ENCODE assay signal across 1 cellular context in the genomic region with DNA sequence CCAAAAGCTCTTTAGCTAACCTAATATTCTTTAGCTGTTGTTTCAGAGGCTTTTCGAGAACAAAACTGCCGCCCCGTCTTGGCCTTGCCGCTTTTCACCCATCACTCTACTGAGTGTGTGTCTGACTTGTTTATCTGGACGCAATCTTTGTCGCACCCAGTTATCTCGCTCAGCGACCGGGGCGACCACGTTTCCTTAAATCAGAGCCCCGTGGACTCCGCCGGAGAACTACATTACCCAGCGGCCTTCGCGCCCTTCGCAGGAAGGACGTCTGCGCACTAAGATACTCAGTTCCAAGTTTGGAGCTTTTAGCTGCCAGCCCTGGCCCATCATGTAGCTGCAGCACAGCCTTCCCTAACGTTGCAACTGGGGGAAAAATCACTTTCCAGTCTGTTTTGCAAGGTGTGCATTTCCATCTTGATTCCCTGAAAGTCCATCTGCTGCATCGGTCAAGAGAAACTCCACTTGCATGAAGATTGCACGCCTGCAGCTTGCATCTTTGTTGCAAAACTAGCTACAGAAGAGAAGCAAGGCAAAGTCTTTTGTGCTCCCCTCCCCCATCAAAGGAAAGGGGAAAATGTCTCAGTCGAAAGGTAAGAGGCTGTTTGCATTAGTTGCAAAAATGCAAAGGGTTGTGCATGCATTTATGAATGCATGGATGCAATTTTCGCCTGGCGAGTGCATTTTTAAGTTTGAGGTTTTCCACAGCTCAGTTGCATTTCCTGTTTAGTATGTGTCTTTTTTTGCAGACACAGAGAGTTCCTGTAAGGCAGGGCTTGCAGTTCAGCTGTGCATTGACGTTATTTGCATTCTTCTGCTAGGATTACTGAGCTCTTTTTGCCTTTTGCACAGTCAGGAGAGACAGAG.
TF ChIP-seq lines count a peak whose summit lies in the region.

A gene (plus strand): TSS at position 290 of the 867 bp plus-strand sequence. CDS start 288 bp downstream, at position 578.

TF ChIP-seq in HepG2, 621 proteins besides CTCF, POLR2A, EP300 and RAD21 (continued from another document and continues in another):
- TF ChIP-seq ZNF138 (CRISPR knock-in tag; IDR thresholded peaks at IDR 0.05; ENCODE audit: low read depth) (no peak), ZBTB1 (CRISPR knock-in tag; IDR thresholded peaks at IDR 0.05; ENCODE audit: borderline replicate concordance) (no peak), NFYC (CRISPR knock-in tag; IDR thresholded peaks at IDR 0.05) (0 out of 2 replicates have a peak, but pooled peaks have one; percentile 22), SMAD3 (CRISPR knock-in tag; IDR thresholded peaks at IDR 0.05) (no peak; the same call in 1 of the 2 replicates), ZNF7 (CRISPR knock-in tag; IDR thresholded peaks at IDR 0.05) (no peak), ARNT2 (CRISPR knock-in tag; IDR thresholded peaks at IDR 0.05; ENCODE audit: low read depth) (peak; percentile 75; the same call in 1 of the 2 replicates), SALL1 (CRISPR knock-in tag; IDR thresholded peaks at IDR 0.05) (peak; percentile 77), ZNF703 (CRISPR knock-in tag; IDR thresholded peaks at IDR 0.05; ENCODE audit: borderline replicate concordance) (no peak), ZBTB7B (CRISPR knock-in tag; IDR thresholded peaks at IDR 0.05) (no peak), GATAD1 (CRISPR knock-in tag; IDR thresholded peaks at IDR 0.05) (peak; percentile 39; the same call in 1 of the 2 replicates), FOXK1 (CRISPR knock-in tag; IDR thresholded peaks at IDR 0.05; ENCODE audit: borderline replicate concordance, low read depth) (no peak), ZFP90 (CRISPR knock-in tag; IDR thresholded peaks at IDR 0.05; ENCODE audit: borderline replicate concordance) (0 out of 2 replicates have a peak, but pooled peaks have one; percentile 41), POLR2AphosphoS5 (IDR thresholded peaks at IDR 0.05; ENCODE audit: low read depth, low read length) (peak; percentile 73), ZNF75D (CRISPR knock-in tag; IDR thresholded peaks at IDR 0.05; ENCODE audit: borderline replicate concordance) (no peak), TEAD2 (CRISPR knock-in tag; IDR thresholded peaks at IDR 0.05) (no peak), ONECUT2 (CRISPR knock-in tag; IDR thresholded peaks at IDR 0.05) (no peak), SRF (IDR thresholded peaks at IDR 0.05; ENCODE audit: low read depth, low read length) (peak; percentile 69; the same call in 1 of the 2 replicates), SRSF9 (IDR thresholded peaks at IDR 0.05; ENCODE audit: borderline replicate concordance, insufficient read depth, low read depth, low read length, poor library complexity, severe bottlenecking) (no peak), ZNF749 (CRISPR knock-in tag; IDR thresholded peaks at IDR 0.05; ENCODE audit: borderline replicate concordance) (no peak), ZNF768 (CRISPR knock-in tag; IDR thresholded peaks at IDR 0.05) (no peak), ATF1 (CRISPR knock-in tag; IDR thresholded peaks at IDR 0.05) (peak; percentile 81), ZC3H4 (CRISPR knock-in tag; IDR thresholded peaks at IDR 0.05; ENCODE audit: borderline replicate concordance) (0 out of 2 replicates have a peak, but pooled peaks have one; percentile 26), ZNF335 (CRISPR knock-in tag; IDR thresholded peaks at IDR 0.05) (0 out of 2 replicates have a peak, but pooled peaks have one; percentile 52), SP5 (CRISPR knock-in tag; IDR thresholded peaks at IDR 0.05; ENCODE audit: borderline replicate concordance, low read depth) (no peak), ZNF550 (CRISPR knock-in tag; IDR thresholded peaks at IDR 0.05; ENCODE audit: borderline replicate concordance) (no peak), RELA (CRISPR knock-in tag; IDR thresholded peaks at IDR 0.05) (no peak), ZNF451 (CRISPR knock-in tag; IDR thresholded peaks at IDR 0.05) (no peak), CAMTA2 (CRISPR knock-in tag; IDR thresholded peaks at IDR 0.05; ENCODE audit: borderline replicate concordance) (0 out of 2 replicates have a peak, but pooled peaks have one; percentile 45)
- TF ChIP-seq, protein P1, sequence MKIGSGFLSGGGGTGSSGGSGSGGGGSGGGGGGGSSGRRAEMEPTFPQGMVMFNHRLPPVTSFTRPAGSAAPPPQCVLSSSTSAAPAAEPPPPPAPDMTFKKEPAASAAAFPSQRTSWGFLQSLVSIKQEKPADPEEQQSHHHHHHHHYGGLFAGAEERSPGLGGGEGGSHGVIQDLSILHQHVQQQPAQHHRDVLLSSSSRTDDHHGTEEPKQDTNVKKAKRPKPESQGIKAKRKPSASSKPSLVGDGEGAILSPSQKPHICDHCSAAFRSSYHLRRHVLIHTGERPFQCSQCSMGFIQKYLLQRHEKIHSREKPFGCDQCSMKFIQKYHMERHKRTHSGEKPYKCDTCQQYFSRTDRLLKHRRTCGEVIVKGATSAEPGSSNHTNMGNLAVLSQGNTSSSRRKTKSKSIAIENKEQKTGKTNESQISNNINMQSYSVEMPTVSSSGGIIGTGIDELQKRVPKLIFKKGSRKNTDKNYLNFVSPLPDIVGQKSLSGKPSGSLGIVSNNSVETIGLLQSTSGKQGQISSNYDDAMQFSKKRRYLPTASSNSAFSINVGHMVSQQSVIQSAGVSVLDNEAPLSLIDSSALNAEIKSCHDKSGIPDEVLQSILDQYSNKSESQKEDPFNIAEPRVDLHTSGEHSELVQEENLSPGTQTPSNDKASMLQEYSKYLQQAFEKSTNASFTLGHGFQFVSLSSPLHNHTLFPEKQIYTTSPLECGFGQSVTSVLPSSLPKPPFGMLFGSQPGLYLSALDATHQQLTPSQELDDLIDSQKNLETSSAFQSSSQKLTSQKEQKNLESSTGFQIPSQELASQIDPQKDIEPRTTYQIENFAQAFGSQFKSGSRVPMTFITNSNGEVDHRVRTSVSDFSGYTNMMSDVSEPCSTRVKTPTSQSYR (CRISPR knock-in tag; IDR thresholded peaks at IDR 0.05; ENCODE audit: borderline replicate concordance) = peak; percentile 89
- TF ChIP-seq, protein P2, sequence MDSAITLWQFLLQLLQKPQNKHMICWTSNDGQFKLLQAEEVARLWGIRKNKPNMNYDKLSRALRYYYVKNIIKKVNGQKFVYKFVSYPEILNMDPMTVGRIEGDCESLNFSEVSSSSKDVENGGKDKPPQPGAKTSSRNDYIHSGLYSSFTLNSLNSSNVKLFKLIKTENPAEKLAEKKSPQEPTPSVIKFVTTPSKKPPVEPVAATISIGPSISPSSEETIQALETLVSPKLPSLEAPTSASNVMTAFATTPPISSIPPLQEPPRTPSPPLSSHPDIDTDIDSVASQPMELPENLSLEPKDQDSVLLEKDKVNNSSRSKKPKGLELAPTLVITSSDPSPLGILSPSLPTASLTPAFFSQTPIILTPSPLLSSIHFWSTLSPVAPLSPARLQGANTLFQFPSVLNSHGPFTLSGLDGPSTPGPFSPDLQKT (CRISPR knock-in tag; IDR thresholded peaks at IDR 0.05; ENCODE audit: borderline replicate concordance) = no peak
- TF ChIP-seq, protein P3, sequence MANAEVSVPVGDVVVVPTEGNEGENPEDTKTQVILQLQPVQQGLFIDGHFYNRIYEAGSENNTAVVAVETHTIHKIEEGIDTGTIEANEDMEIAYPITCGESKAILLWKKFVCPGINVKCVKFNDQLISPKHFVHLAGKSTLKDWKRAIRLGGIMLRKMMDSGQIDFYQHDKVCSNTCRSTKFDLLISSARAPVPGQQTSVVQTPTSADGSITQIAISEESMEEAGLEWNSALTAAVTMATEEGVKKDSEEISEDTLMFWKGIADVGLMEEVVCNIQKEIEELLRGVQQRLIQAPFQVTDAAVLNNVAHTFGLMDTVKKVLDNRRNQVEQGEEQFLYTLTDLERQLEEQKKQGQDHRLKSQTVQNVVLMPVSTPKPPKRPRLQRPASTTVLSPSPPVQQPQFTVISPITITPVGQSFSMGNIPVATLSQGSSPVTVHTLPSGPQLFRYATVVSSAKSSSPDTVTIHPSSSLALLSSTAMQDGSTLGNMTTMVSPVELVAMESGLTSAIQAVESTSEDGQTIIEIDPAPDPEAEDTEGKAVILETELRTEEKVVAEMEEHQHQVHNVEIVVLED (CRISPR knock-in tag; IDR thresholded peaks at IDR 0.05; ENCODE audit: borderline replicate concordance) = peak; percentile 75; the same call in 1 of the 2 replicates
- TF ChIP-seq, protein P4, sequence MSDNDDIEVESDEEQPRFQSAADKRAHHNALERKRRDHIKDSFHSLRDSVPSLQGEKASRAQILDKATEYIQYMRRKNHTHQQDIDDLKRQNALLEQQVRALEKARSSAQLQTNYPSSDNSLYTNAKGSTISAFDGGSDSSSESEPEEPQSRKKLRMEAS (IDR thresholded peaks at IDR 0.05) = peak; percentile 52; the same call in 1 of the 2 replicates
- TF ChIP-seq, protein P5, sequence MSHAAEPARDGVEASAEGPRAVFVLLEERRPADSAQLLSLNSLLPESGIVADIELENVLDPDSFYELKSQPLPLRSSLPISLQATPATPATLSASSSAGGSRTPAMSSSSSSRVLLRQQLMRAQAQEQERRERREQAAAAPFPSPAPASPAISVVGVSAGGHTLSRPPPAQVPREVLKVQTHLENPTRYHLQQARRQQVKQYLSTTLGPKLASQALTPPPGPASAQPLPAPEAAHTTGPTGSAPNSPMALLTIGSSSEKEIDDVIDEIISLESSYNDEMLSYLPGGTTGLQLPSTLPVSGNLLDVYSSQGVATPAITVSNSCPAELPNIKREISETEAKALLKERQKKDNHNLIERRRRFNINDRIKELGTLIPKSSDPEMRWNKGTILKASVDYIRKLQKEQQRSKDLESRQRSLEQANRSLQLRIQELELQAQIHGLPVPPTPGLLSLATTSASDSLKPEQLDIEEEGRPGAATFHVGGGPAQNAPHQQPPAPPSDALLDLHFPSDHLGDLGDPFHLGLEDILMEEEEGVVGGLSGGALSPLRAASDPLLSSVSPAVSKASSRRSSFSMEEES (CRISPR knock-in tag; IDR thresholded peaks at IDR 0.05) = no peak
- TF ChIP-seq, protein P6, sequence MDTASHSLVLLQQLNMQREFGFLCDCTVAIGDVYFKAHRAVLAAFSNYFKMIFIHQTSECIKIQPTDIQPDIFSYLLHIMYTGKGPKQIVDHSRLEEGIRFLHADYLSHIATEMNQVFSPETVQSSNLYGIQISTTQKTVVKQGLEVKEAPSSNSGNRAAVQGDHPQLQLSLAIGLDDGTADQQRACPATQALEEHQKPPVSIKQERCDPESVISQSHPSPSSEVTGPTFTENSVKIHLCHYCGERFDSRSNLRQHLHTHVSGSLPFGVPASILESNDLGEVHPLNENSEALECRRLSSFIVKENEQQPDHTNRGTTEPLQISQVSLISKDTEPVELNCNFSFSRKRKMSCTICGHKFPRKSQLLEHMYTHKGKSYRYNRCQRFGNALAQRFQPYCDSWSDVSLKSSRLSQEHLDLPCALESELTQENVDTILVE (CRISPR knock-in tag; IDR thresholded peaks at IDR 0.05) = peak; percentile 32; the same call in 1 of the 2 replicates
- TF ChIP-seq, protein P7, sequence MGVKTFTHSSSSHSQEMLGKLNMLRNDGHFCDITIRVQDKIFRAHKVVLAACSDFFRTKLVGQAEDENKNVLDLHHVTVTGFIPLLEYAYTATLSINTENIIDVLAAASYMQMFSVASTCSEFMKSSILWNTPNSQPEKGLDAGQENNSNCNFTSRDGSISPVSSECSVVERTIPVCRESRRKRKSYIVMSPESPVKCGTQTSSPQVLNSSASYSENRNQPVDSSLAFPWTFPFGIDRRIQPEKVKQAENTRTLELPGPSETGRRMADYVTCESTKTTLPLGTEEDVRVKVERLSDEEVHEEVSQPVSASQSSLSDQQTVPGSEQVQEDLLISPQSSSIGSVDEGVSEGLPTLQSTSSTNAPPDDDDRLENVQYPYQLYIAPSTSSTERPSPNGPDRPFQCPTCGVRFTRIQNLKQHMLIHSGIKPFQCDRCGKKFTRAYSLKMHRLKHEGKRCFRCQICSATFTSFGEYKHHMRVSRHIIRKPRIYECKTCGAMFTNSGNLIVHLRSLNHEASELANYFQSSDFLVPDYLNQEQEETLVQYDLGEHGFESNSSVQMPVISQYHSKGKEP (CRISPR knock-in tag; IDR thresholded peaks at IDR 0.05) = 0 out of 2 replicates have a peak, but pooled peaks have one; percentile 18
- TF ChIP-seq, protein P8, sequence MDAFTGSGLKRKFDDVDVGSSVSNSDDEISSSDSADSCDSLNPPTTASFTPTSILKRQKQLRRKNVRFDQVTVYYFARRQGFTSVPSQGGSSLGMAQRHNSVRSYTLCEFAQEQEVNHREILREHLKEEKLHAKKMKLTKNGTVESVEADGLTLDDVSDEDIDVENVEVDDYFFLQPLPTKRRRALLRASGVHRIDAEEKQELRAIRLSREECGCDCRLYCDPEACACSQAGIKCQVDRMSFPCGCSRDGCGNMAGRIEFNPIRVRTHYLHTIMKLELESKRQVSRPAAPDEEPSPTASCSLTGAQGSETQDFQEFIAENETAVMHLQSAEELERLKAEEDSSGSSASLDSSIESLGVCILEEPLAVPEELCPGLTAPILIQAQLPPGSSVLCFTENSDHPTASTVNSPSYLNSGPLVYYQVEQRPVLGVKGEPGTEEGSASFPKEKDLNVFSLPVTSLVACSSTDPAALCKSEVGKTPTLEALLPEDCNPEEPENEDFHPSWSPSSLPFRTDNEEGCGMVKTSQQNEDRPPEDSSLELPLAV (CRISPR knock-in tag; conservative IDR thresholded peaks at IDR 0.05; ENCODE audit: low read depth) = no peak
- TF ChIP-seq, protein P9, sequence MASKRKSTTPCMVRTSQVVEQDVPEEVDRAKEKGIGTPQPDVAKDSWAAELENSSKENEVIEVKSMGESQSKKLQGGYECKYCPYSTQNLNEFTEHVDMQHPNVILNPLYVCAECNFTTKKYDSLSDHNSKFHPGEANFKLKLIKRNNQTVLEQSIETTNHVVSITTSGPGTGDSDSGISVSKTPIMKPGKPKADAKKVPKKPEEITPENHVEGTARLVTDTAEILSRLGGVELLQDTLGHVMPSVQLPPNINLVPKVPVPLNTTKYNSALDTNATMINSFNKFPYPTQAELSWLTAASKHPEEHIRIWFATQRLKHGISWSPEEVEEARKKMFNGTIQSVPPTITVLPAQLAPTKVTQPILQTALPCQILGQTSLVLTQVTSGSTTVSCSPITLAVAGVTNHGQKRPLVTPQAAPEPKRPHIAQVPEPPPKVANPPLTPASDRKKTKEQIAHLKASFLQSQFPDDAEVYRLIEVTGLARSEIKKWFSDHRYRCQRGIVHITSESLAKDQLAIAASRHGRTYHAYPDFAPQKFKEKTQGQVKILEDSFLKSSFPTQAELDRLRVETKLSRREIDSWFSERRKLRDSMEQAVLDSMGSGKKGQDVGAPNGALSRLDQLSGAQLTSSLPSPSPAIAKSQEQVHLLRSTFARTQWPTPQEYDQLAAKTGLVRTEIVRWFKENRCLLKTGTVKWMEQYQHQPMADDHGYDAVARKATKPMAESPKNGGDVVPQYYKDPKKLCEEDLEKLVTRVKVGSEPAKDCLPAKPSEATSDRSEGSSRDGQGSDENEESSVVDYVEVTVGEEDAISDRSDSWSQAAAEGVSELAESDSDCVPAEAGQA (IDR thresholded peaks at IDR 0.05; ENCODE audit: low read depth) = no peak
- TF ChIP-seq, protein P9 (CRISPR knock-in tag; IDR thresholded peaks at IDR 0.05; ENCODE audit: borderline replicate concordance) = no peak
